11 cellular contexts compared by ENCODE assay signal in genomic region chr3:13574798-13575451, GRCh38. TPM values are rescaled to one million over a fixed set of nuclear protein-coding genes. Genes with fewer than 3 reads are reported as not detected.
A peak's percentile ranks its signal among the peaks of the same experiment; 100 is the strongest.
DNase-seq lines count a peak whose midpoint lies in the region; ATAC-seq, FAIRE-seq and TF ChIP-seq lines count a peak whose summit lies in the region.
"Had no signal": no experiment of that assay in that cellular context is flagged by ENCODE, and none has a peak within 500 bp of the region (broad histone marks: within the 10 kb centered on the region; RNA-seq: fewer than 3 reads in every experiment).

No MANE protein-coding gene starts in this region.

- no peaks in the 10 kb centered on the region for H3K36me3 ChIP-seq in Loucy (ENCODE audit: insufficient read depth, low read length)
- no peaks in the 10 kb centered on the region for H3K36me3 ChIP-seq in H1 (ENCODE audit: control insufficient read depth in 2 of 4, insufficient read depth in 4 of 4, low read length in 3 of 4)
- H3K36me3 ChIP-seq in MG63: no peaks in the 10 kb centered on the region

- no peaks in the 10 kb centered on the region for H3F3A ChIP-seq in Loucy (ENCODE audit: low read depth)

- no peaks in the 10 kb centered on the region for H4K20me1 ChIP-seq in Loucy (ENCODE audit: insufficient read depth, low read length, poor library complexity, severe bottlenecking)
- peaks cover 0 to 4% of the 10 kb centered on the region in 2 experiments for H4K20me1 ChIP-seq in H1 (replicated peaks in 1 of 2; ENCODE audit: control insufficient read depth in 1 of 2, insufficient read depth in 2 of 2, low read length in 2 of 2)

- H3K4me3 ChIP-seq in Loucy (ENCODE audit: low read length, poor library complexity, severe bottlenecking) (no peak overlapping the region), H1 (ENCODE audit: extremely low read depth in 1 of 4, insufficient read depth in 2 of 4, low read depth in 3 of 4, low read length in 4 of 4) (no peak overlapping the region), MG63 (no peak overlapping the region), lower leg skin (ENCODE audit: low read depth, poor library complexity, severe bottlenecking) (no peak overlapping the region)

- H3K23me2 ChIP-seq in H1 (ENCODE audit: low read depth, low read length): no peaks in the 10 kb centered on the region

- 0 out of 2 replicates have a peak overlapping the region, but pooled peaks have one; percentile 43 for H3K18ac ChIP-seq in H1 (ENCODE audit: extremely low read depth, low read length)

- no peak overlapping the region for H3K14ac ChIP-seq in H1 (ENCODE audit: insufficient read length)

- POLR2A ChIA-PET in H1 (lab: Charles Lee; ENCODE audit: partially characterized antibody): interaction anchor here (1.8 kb wide), 1 partner anchor 11 kb away, joined by 6 read pairs; no protein-coding TSS in a partner anchor

- no peak for TF ChIP-seq EP300 in H1 (IDR thresholded peaks at IDR 0.05; ENCODE audit: borderline replicate concordance in 1 of 2, low read depth in 2 of 2, low read length in 2 of 2)

- H2AFZ ChIP-seq in Loucy (ENCODE audit: low read length) (no peak overlapping the region), H1 (ENCODE audit: low read length) (no peak overlapping the region)

- peak overlapping the region; percentile 41; the same call in 1 of the 2 replicates for H4K8ac ChIP-seq in H1 (ENCODE audit: extremely low read depth, insufficient read depth, low read length)

- H3K9me2 ChIP-seq in Loucy (replicated peaks; ENCODE audit: low read depth, low read length): no peaks in the 10 kb centered on the region

- intact Hi-C loops in sciatic nerve (cut with DNase I) (no loop called here), lower leg skin (cut with DNase I; ENCODE audit: low total_unique reads) (no loop called here)

- peak; percentile 38 for ATAC-seq in sciatic nerve
- ATAC-seq in HG03108 (IDR thresholded peaks at IDR 0.05; ENCODE audit: unreplicated experiment): no peak
- ATAC-seq: effector memory CD8-positive, alpha-beta T cell had no signal

- no peak overlapping the region for H3K4ac ChIP-seq in H1 (replicated peaks; ENCODE audit: insufficient read length, low read depth, low read length)

- peak overlapping the region; percentile 80 for H4K91ac ChIP-seq in H1 (replicated peaks; ENCODE audit: insufficient read length, low read length)

- no peak overlapping the region for H3K56ac ChIP-seq in H1 (replicated peaks; ENCODE audit: insufficient read length, low read depth, low read length)

- FAIRE-seq in H1 (lab: Jason Lieb, UNC): no peak

- peaks cover 36% of the 10 kb centered on the region for H3K4me1 ChIP-seq in Loucy (ENCODE audit: insufficient read depth, low read length, poor library complexity, severe bottlenecking)
- peaks cover 0 to 23% (median 9%) of the 10 kb centered on the region in 4 experiments; a peak in 5 of 7 replicates for H3K4me1 ChIP-seq in H1 (replicated peaks in 1 of 4; ENCODE audit: control insufficient read depth in 3 of 4, insufficient read depth in 4 of 4, low read length in 3 of 4)

- H3K27ac ChIP-seq in H1 (ENCODE audit: low read depth, low read length): no peak overlapping the region
- H3K27ac ChIP-seq: 22Rv1 had no signal

- H3K79me2 ChIP-seq in Loucy (ENCODE audit: insufficient read depth, low read length): no peaks in the 10 kb centered on the region
- H3K79me2 ChIP-seq in H1 (ENCODE audit: control insufficient read depth in 1 of 2, insufficient read depth in 2 of 2, low read length in 2 of 2): no peaks in the 10 kb centered on the region

- TF ChIP-seq CTCF in Loucy (conservative IDR thresholded peaks at IDR 0.05; ENCODE audit: low read length): no peak
- no peak for TF ChIP-seq CTCF in H1 (IDR thresholded peaks at IDR 0.05; ENCODE audit: control extremely low read depth in 1 of 3, insufficient read depth in 1 of 3, low read depth in 1 of 3, low read length in 3 of 3)
- no peak for TF ChIP-seq CTCF in lower leg skin (IDR thresholded peaks at IDR 0.05)

- no peak overlapping the region for H2BK12ac ChIP-seq in H1 (ENCODE audit: low read depth, low read length)

- no peak overlapping the region for H2BK5ac ChIP-seq in H1 (ENCODE audit: low read depth, low read length)

- DNase-seq in NCI-H1417 (lab: John Stamatoyannopoulos, UW): peak in 2 of 3 experiments; percentile 42 to 72
- no peak for DNase-seq in NCI-H1417 treated with DMSO at 0.1 percent for 48 hours (lab: John Stamatoyannopoulos, UW)
- DNase-seq in H1 (ENCODE audit: low read depth in 1 of 2, low spot score in 2 of 2): no peak
- DNase-seq in sciatic nerve (ENCODE audit: low spot score): no peak
- no peak for DNase-seq in MG63
- DNase-seq in lower leg skin (ENCODE audit: low spot score in 2 of 2): no peak
- DNase-seq: effector memory CD8-positive, alpha-beta T cell; KBM-7 had no signal

- no peak overlapping the region for H4K5ac ChIP-seq in H1 (ENCODE audit: insufficient read length, low read depth, low read length)

- no peak overlapping the region for H3K23ac ChIP-seq in H1 (ENCODE audit: insufficient read length)

- H3K27me3 ChIP-seq in Loucy (ENCODE audit: insufficient read depth, low read length, poor library complexity, severe bottlenecking) (no peaks in the 10 kb centered on the region), H1 (replicated peaks in 1 of 4; ENCODE audit: control insufficient read depth in 3 of 4, extremely low read depth in 1 of 4, insufficient read depth in 3 of 4, low read length in 3 of 4) (no peaks in the 10 kb centered on the region; a peak in 1 of 7 replicates), MG63 (no peaks in the 10 kb centered on the region)

- H3K4me2 ChIP-seq in Loucy (ENCODE audit: low read depth, low read length, poor library complexity, severe bottlenecking) (peak overlapping the region; percentile 48), H1 (ENCODE audit: insufficient read depth in 1 of 2, low read depth in 2 of 2, low read length in 2 of 2) (no peak overlapping the region)

- H3K9ac ChIP-seq in Loucy (ENCODE audit: low read depth, low read length, poor library complexity, severe bottlenecking): peak overlapping the region; percentile 52
- no peak overlapping the region for H3K9ac ChIP-seq in H1 (replicated peaks in 1 of 4; ENCODE audit: extremely low read depth in 1 of 4, low read depth in 3 of 4, low read length in 3 of 4)

- 0 out of 2 replicates have a peak overlapping the region, but pooled peaks have one; percentile 9 for H2BK20ac ChIP-seq in H1 (ENCODE audit: low read length)

- H3K9me3 ChIP-seq in Loucy (ENCODE audit: insufficient read depth, low read depth, low read length) (no peaks in the 10 kb centered on the region), H1 (ENCODE audit: insufficient read depth in 2 of 2, low read depth in 1 of 2, low read length in 1 of 2) (no peaks in the 10 kb centered on the region), MG63 (no peaks in the 10 kb centered on the region)

- 73% methylated on average over 16 of the region's 18 CpGs; no CpG with 5 or more reads in 1 of the 2 experiments for WGBS in H1 (ENCODE audit: extremely low coverage in 1 of 2, insufficient coverage in 1 of 2, insufficient read length in 1 of 2, insufficient replicate concordance in 2 of 2, low coverage in 1 of 2, low lambda C conversion rate in 2 of 2, missing lambda C conversion rate in 1 of 2), 2 experiments
- 33 to 45% methylated on average over 17 to 18 of the region's 18 CpGs for WGBS in lower leg skin, 2 donors

- 0 out of 2 replicates have a peak overlapping the region, but pooled peaks have one; percentile 76 for H2AK5ac ChIP-seq in H1 (ENCODE audit: low read depth, low read length)

- no peaks in the 10 kb centered on the region; the same call in none of the 2 replicates for H3K79me1 ChIP-seq in H1 (ENCODE audit: low read depth, low read length)

- TF ChIP-seq POLR2A in H1 (IDR thresholded peaks at IDR 0.05; ENCODE audit: control extremely low read depth in 1 of 2, low read depth in 2 of 2, low read length in 2 of 2): no peak
- no peak for TF ChIP-seq POLR2A in lower leg skin (IDR thresholded peaks at IDR 0.05)

- H2BK120ac ChIP-seq in H1 (replicated peaks; ENCODE audit: low read depth, low read length): no peak overlapping the region

- no peak for TF ChIP-seq RAD21 in H1 (IDR thresholded peaks at IDR 0.05 in 1 of 2, conservative IDR thresholded peaks at IDR 0.05 in 1 of 2; ENCODE audit: low read depth in 2 of 2, low read length in 2 of 2)

- H2BK15ac ChIP-seq in H1 (ENCODE audit: low read length): no peak overlapping the region

- CTCF ChIA-PET in H1 (lab: Charles Lee; ENCODE audit: partially characterized antibody): interaction anchor here (0.7 to 3.0 kb wide), 11 partner anchors 9 to 91 kb away, joined by 3 to 18 read pairs (median 3); no protein-coding TSS in a partner anchor

TF ChIP-seq in H1, 55 proteins besides CTCF, POLR2A, EP300 and RAD21 (continues in another document):
- TF ChIP-seq RXRA (IDR thresholded peaks at IDR 0.05; ENCODE audit: insufficient read depth, low read depth, low read length) (no peak), RFX5 (IDR thresholded peaks at IDR 0.05; ENCODE audit: borderline replicate concordance, low read depth, low read length) (no peak), SIX5 (IDR thresholded peaks at IDR 0.05; ENCODE audit: low read depth, low read length) (no peak), KDM5A (IDR thresholded peaks at IDR 0.05; ENCODE audit: low read length) (no peak), ASH2L (IDR thresholded peaks at IDR 0.05; ENCODE audit: low read length) (no peak), POLR2AphosphoS5 (IDR thresholded peaks at IDR 0.05; ENCODE audit: low read depth, low read length) (no peak), GTF2F1 (IDR thresholded peaks at IDR 0.05; ENCODE audit: borderline replicate concordance, low read depth, low read length) (no peak), MAFK (IDR thresholded peaks at IDR 0.05; ENCODE audit: low read depth, low read length) (no peak), CEBPB (IDR thresholded peaks at IDR 0.05; ENCODE audit: low read depth, low read length) (no peak), TAF1 (IDR thresholded peaks at IDR 0.05; ENCODE audit: low read depth, low read length) (no peak), CHD1 (IDR thresholded peaks at IDR 0.05; ENCODE audit: low read depth, low read length) (no peak), CTBP2 (IDR thresholded peaks at IDR 0.05; ENCODE audit: borderline replicate concordance, insufficient read depth, insufficient read length, low read length) (no peak)

RNA-seq across cellular contexts. Expression of gene FBLN2, which starts 26.0 kb away (rescaled TPM):
- 15.5 and 17.4 TPM in 2 replicates for total RNA-seq in H1 (2021; fragmentation: NEBNext Ultra II Directional; extraction: Animal tissue kit (Norgen Biotek cat#: 25700))
- polyA plus RNA-seq in H1 (2011; rRNA removed): 24.2 and 26.5 TPM in 2 replicates
- polyA plus RNA-seq in H1 (2011; cell fraction: cytosol; rRNA removed): 18.1 TPM
- 23.2 TPM for polyA plus RNA-seq in H1 (2011; cell fraction: nucleus; rRNA removed)
- 7.5 to 15.3 TPM (median 12.9 TPM) in 4 replicates for polyA plus RNA-seq in H1 (2012, experiment 1 of 2)
- 12.0 TPM for polyA plus RNA-seq in H1 (2012, experiment 2 of 2)
- polyA plus RNA-seq in H1 (2013, experiment 1 of 2): 42.7 TPM
- polyA plus RNA-seq in H1 (2013, experiment 2 of 2): 31.4 TPM
- 9.5 and 12.2 TPM in 2 replicates for polyA minus RNA-seq in H1 (2011; rRNA and poly(A)+ RNA removed)
- polyA minus RNA-seq in H1 (2011; cell fraction: cytosol; rRNA and poly(A)+ RNA removed): 17.5 TPM
- polyA minus RNA-seq in H1 (2011; cell fraction: nucleus; rRNA and poly(A)+ RNA removed): 6.6 TPM
- 236 TPM for total RNA-seq in sciatic nerve
- 33.6 and 59.9 TPM in 2 replicates for total RNA-seq in MG63 (2014; rRNA removed; shearing (Covaris generic); ENCODE audit: low replicate concordance)
- total RNA-seq in lower leg skin: 100 to 1,000 TPM in 1 of 4 donors, 10 to 100 TPM in 3; 40.1 to 153 (median 64.0) TPM

Comparison
In these comparisons a context has a peak if more than half of its experiments do, and no peak if none do; other contexts are left out.
1. DNase-seq: peak in NCI-H1417 (2 of 3); none in NCI-H1417 treated with DMSO at 0.1 percent for 48 hours (single experiment), H1 (0 of 2), sciatic nerve (single experiment), MG63 (single experiment) and lower leg skin (0 of 2).